ENCODE assay signal across 8 cellular contexts in genomic region chr7:40133561-40134427, GRCh38. TPM values are rescaled to one million over a fixed set of nuclear protein-coding genes. Genes with fewer than 3 reads are reported as not detected.
DNase-seq lines count a peak whose midpoint lies in the region; ATAC-seq and TF ChIP-seq lines count a peak whose summit lies in the region.

No MANE protein-coding gene starts in this region.

- peaks cover 44% of the 10 kb centered on the region for H3K36me3 ChIP-seq in OCI-LY7 (ENCODE audit: insufficient read depth, low read length)
- no peaks in the 10 kb centered on the region for H3K36me3 ChIP-seq in lower lobe of right lung
- no peaks in the 10 kb centered on the region for H3K36me3 ChIP-seq in uterus

- TSS peak; percentile 81 for BruUV-seq in OCI-LY7 (replicated peaks; lab: Mats Ljungman, UMichigan)

- H3K27me3 ChIP-seq in lower lobe of right lung (ENCODE audit: low read depth) = no peaks in the 10 kb centered on the region
- H3K27me3 ChIP-seq in uterus = no peaks in the 10 kb centered on the region

- peak overlapping the region; percentile 100 for H3K4me3 ChIP-seq in OCI-LY7 (ENCODE audit: low read depth, low read length, poor library complexity, severe bottlenecking)
- H3K4me3 ChIP-seq in lower lobe of right lung = peak overlapping the region; percentile 87
- peak overlapping the region; percentile 64 to 97 for H3K4me3 ChIP-seq in uterus

- H4K20me1 ChIP-seq in OCI-LY7 (ENCODE audit: insufficient read depth, low read length) = peaks cover 18% of the 10 kb centered on the region

- intact Hi-C loops in OCI-LY7 (cut with micrococcal nuclease; ENCODE audit: unreplicated experiment) = loop anchor here (1.0 to 5.0 kb wide), 5 partner anchors 184 to 567 kb away; partner anchors contain the start of genes RALA and YAE1
- intact Hi-C loops in dendritic cell treated with granulocyte-macrophage colony-stimulating factor and Interleukin-4, amounts not matched to agents 40 ng/mL and 50 ng/mL, for 4 days (cut with micrococcal nuclease) = loop anchor here (5.0 to 10.0 kb wide), 2 partner anchors 509 to 566 kb away; partner anchors contain the start of genes RALA and YAE1
- intact Hi-C loops in lower lobe of right lung (cut with DNase I) = no loop called here
- intact Hi-C loops in uterus (cut with DNase I; ENCODE audit: low total_unique reads) = no loop called here

- H3K4me1 ChIP-seq in OCI-LY7 (ENCODE audit: insufficient read depth, low read length, poor library complexity, severe bottlenecking) (peaks cover 18% of the 10 kb centered on the region), lower lobe of right lung (peaks cover 26% of the 10 kb centered on the region), uterus (no peaks in the 10 kb centered on the region)

- H3K4me1 Mint-ChIP-seq in activated T-cell treated with anti-CD3 and anti-CD28 coated beads, Interleukin-2, amount 50 U/mL, for 24 hours (ENCODE audit: low read depth) = peaks cover 37% of the 10 kb centered on the region
- H3K4me1 Mint-ChIP-seq in dendritic cell treated with granulocyte-macrophage colony-stimulating factor and Interleukin-4, amounts not matched to agents 40 ng/mL and 50 ng/mL, for 4 days (ENCODE audit: low read depth) = peaks cover 20% of the 10 kb centered on the region

- H3K27ac Mint-ChIP-seq in activated T-cell treated with anti-CD3 and anti-CD28 coated beads, Interleukin-2, amount 50 U/mL, for 24 hours = peak overlapping the region; percentile 99
- peak overlapping the region; percentile 96 for H3K27ac Mint-ChIP-seq in dendritic cell treated with granulocyte-macrophage colony-stimulating factor and Interleukin-4, amounts not matched to agents 40 ng/mL and 50 ng/mL, for 4 days

- TF ChIP-seq CTCF in OCI-LY7 (conservative IDR thresholded peaks at IDR 0.05; ENCODE audit: low read length) (no peak), lower lobe of right lung (IDR thresholded peaks at IDR 0.05) (no peak), uterus (IDR thresholded peaks at IDR 0.05) (no peak)

- peak overlapping the region; percentile 93 for H3K4me3 Mint-ChIP-seq in activated T-cell treated with anti-CD3 and anti-CD28 coated beads, Interleukin-2, amount 50 U/mL, for 24 hours
- peak overlapping the region; percentile 86 for H3K4me3 Mint-ChIP-seq in dendritic cell treated with granulocyte-macrophage colony-stimulating factor and Interleukin-4, amounts not matched to agents 40 ng/mL and 50 ng/mL, for 4 days

- DNase-seq in activated T-cell treated with anti-CD3 and anti-CD28 coated beads, Interleukin-2, amount 50 U/mL, for 24 hours = no peak
- DNase-seq in activated T-cell treated with anti-CD3 and anti-CD28 coated beads, Interleukin-2, amount 50 U/mL, for 48 hours = no peak
- DNase-seq in OCI-LY7 (ENCODE audit: low spot score) (peak; percentile 57), lower lobe of right lung (no peak), uterus (no peak), HPDE6-E6E7 (ENCODE audit: extremely low spot score) (no peak)

- ATAC-seq in HG02678 (IDR thresholded peaks at IDR 0.05; ENCODE audit: unreplicated experiment) (peak; percentile 17), lower lobe of right lung (peak; percentile 76 to 85)

- CTCF ChIA-PET in OCI-LY7 (lab: Charles Lee; ENCODE audit: unreplicated experiment) = no interaction called here

- H3K9me3 ChIP-seq in OCI-LY7 (ENCODE audit: low read length) (no peaks in the 10 kb centered on the region), lower lobe of right lung (no peaks in the 10 kb centered on the region), uterus (no peaks in the 10 kb centered on the region)

- POLR2A ChIA-PET in OCI-LY7 (lab: Charles Lee) = interaction anchor here (0.5 to 2.3 kb wide), 11 partner anchors 9 to 1443 kb away, joined by 3 to 7 read pairs (median 4); no protein-coding TSS in a partner anchor

- H3K79me2 ChIP-seq in OCI-LY7 (ENCODE audit: insufficient read depth, low read depth, low read length) = peaks cover 49% of the 10 kb centered on the region

- H3K36me3 Mint-ChIP-seq in activated T-cell treated with anti-CD3 and anti-CD28 coated beads, Interleukin-2, amount 50 U/mL, for 24 hours (ENCODE audit: low read depth) = peaks cover 47% of the 10 kb centered on the region
- H3K36me3 Mint-ChIP-seq in dendritic cell treated with granulocyte-macrophage colony-stimulating factor and Interleukin-4, amounts not matched to agents 40 ng/mL and 50 ng/mL, for 4 days (ENCODE audit: low read depth) = peaks cover 17% of the 10 kb centered on the region

- H3K9me2 ChIP-seq in OCI-LY7 (ENCODE audit: insufficient read depth, low read length) = no peaks in the 10 kb centered on the region

- no peak for TF ChIP-seq POLR2A in uterus (IDR thresholded peaks at IDR 0.05)

- H3K27ac ChIP-seq in OCI-LY7 (ENCODE audit: low read depth, low read length, poor library complexity, severe bottlenecking) = peak overlapping the region; percentile 89
- H3K27ac ChIP-seq in lower lobe of right lung = peak overlapping the region; percentile 91
- peak overlapping the region; percentile 90 to 96 for H3K27ac ChIP-seq in uterus

- H3K4me2 ChIP-seq in OCI-LY7 (ENCODE audit: low read length) = peak overlapping the region; percentile 96

- H3K9me3 Mint-ChIP-seq in activated T-cell treated with anti-CD3 and anti-CD28 coated beads, Interleukin-2, amount 50 U/mL, for 24 hours = no peaks in the 10 kb centered on the region
- no peaks in the 10 kb centered on the region for H3K9me3 Mint-ChIP-seq in dendritic cell treated with granulocyte-macrophage colony-stimulating factor and Interleukin-4, amounts not matched to agents 40 ng/mL and 50 ng/mL, for 4 days

- peaks cover 4% of the 10 kb centered on the region for H3K27me3 Mint-ChIP-seq in activated T-cell treated with anti-CD3 and anti-CD28 coated beads, Interleukin-2, amount 50 U/mL, for 24 hours
- peaks cover 25% of the 10 kb centered on the region for H3K27me3 Mint-ChIP-seq in dendritic cell treated with granulocyte-macrophage colony-stimulating factor and Interleukin-4, amounts not matched to agents 40 ng/mL and 50 ng/mL, for 4 days

- peak overlapping the region; percentile 79 for H2AFZ ChIP-seq in OCI-LY7 (ENCODE audit: low read length)

RNA-seq across cellular contexts. Expression of gene MPLKIP, which starts 0.6 kb away (rescaled TPM):
- 35.2 and 44.1 TPM in 2 replicates for total RNA-seq in OCI-LY7 (2014; rRNA removed; shearing (Covaris generic))
- total RNA-seq in OCI-LY7 (2022) (46.3 and 52.8 TPM in 2 replicates), lower lobe of right lung (28.5 TPM), uterus (10 to 100 TPM in 3 of 4 donors, 1 to 10 TPM in 1; 8.7 to 33.0 (median 20.1) TPM)

RNA-seq across cellular contexts. Expression of gene SUGCT, which starts 1.0 kb away (rescaled TPM):
- 1.7 TPM in 1 of 2 replicates, not detected in the other for total RNA-seq in OCI-LY7 (2014; rRNA removed; shearing (Covaris generic))
- not detected in 2 replicates for total RNA-seq in OCI-LY7 (2022)
- 1.7 TPM for total RNA-seq in lower lobe of right lung
- 1 to 10 TPM in 3 of 4 donors, not detected in 1; 2.0 to 9.6 (median 6.3) TPM for total RNA-seq in uterus

Comparison
In these comparisons a context has a peak if more than half of its experiments do, and no peak if none do; other contexts are left out.
1. intact Hi-C loops: an anchor here in OCI-LY7 (1.0 to 5.0 kb wide) and dendritic cell treated with granulocyte-macrophage colony-stimulating factor and Interleukin-4, amounts not matched to agents 40 ng/mL and 50 ng/mL, for 4 days (5.0 to 10.0 kb wide); none called in lower lobe of right lung and uterus.